In genomic region chr17:12731839-12732238, GRCh38 we compare ENCODE assay signal across 21 cellular contexts. TPM values are rescaled to one million over a fixed set of nuclear protein-coding genes. Genes with fewer than 3 reads are reported as not detected.
DNase-seq lines count a peak whose midpoint lies in the region; ATAC-seq and TF ChIP-seq lines count a peak whose summit lies in the region.
"Had no signal": no experiment of that assay in that cellular context is flagged by ENCODE, and none has a peak within 500 bp of the region (broad histone marks: within the 10 kb centered on the region; RNA-seq: fewer than 3 reads in every experiment).

No MANE protein-coding gene starts in this region.

- peak overlapping the region; percentile 76 for H4K8ac ChIP-seq in trophoblast cell (ENCODE audit: low read depth, low read length)

- TF ChIP-seq CTCF in uterus (IDR thresholded peaks at IDR 0.05), result no peak

- H3K4me3 ChIP-seq in trophoblast cell (ENCODE audit: low read depth, low read length), result no peak overlapping the region
- H3K4me3 ChIP-seq in uterus, result no peak overlapping the region
- H3K4me3 ChIP-seq: GM12878, tibial nerve had no signal

- DNase-seq in Right ventricle myocardium inferior (ENCODE audit: missing footprints) (no peak), cardiac septum (ENCODE audit: low spot score) (no peak), left cardiac atrium (peak; percentile 63), trophoblast cell (no peak), AG20443 (ENCODE audit: low spot score) (no peak), uterus (no peak), medulla oblongata (ENCODE audit: extremely low spot score) (no peak)
- no peak for DNase-seq in activated naive CD4-positive, alpha-beta T cell treated with anti-CD3 and anti-CD28 coated beads, Interleukin-2, amount 50 U/mL, for 72 hours (ENCODE audit: low spot score in 2 of 2)
- DNase-seq: activated CD4-positive, alpha-beta T cell treated with anti-CD3 and anti-CD28 coated beads, Interleukin-2, amount 10 ng/mL, durations not matched to agents 24 days and 14 days; activated T-cell treated with anti-CD3 and anti-CD28 coated beads, Interleukin-2, amount 50 U/mL, for 4 hours; brain microvascular endothelial cell; DND-41; NCI-H1694 treated with DMSO at 0.1 percent for 48 hours; NCI-H2171; NCI-H69; nucleus accumbens; stimulated activated naive CD8-positive, alpha-beta T cell treated with anti-CD3 and anti-CD28 coated beads, Interleukin-15, Interleukin-2, amounts not matched to agents 100 U/mL and 50 U/mL, for 24 hours; WERI-Rb-1 had no signal

- H3K14ac ChIP-seq in trophoblast cell (ENCODE audit: low read length), result peak overlapping the region; percentile 90

- peak overlapping the region; percentile 96 for H2BK5ac ChIP-seq in trophoblast cell (ENCODE audit: low read depth, low read length, poor library complexity)

- peak overlapping the region; percentile 81 for H3K4ac ChIP-seq in trophoblast cell (ENCODE audit: low read depth, low read length)

- H4K91ac ChIP-seq in trophoblast cell (ENCODE audit: low read depth, low read length), result peak overlapping the region; percentile 98

- intact Hi-C loops in Right ventricle myocardium inferior (cut with DNase I), result loop anchor here (2.0 to 10.0 kb wide), 2 partner anchors 63 to 547 kb away; no protein-coding TSS in a partner anchor
- intact Hi-C loops in cardiac septum (cut with DNase I), result loop anchor here (2.0 to 10.0 kb wide), 2 partner anchors 61 to 367 kb away; no protein-coding TSS in a partner anchor
- intact Hi-C loops in left cardiac atrium (cut with DNase I), result loop anchor here (5.0 to 10.0 kb wide), 2 partner anchors 47 to 50 kb away; no protein-coding TSS in a partner anchor
- intact Hi-C loops in uterus (cut with DNase I; ENCODE audit: low total_unique reads), result no loop called here

- H3K36me3 Mint-ChIP-seq in activated naive CD4-positive, alpha-beta T cell treated with anti-CD3 and anti-CD28 coated beads, Interleukin-2, amount 50 U/mL, for 72 hours, result peaks cover 0 to 10% of the 10 kb centered on the region in 2 donors

- H3K23ac ChIP-seq in trophoblast cell (ENCODE audit: low read length), result no peak overlapping the region

- peak overlapping the region; percentile 40 for H4K12ac ChIP-seq in trophoblast cell (ENCODE audit: low read depth, low read length)

- ATAC-seq in Right ventricle myocardium inferior (peak; percentile 65), left cardiac atrium (peak; percentile 41 to 64)
- ATAC-seq in activated naive CD4-positive, alpha-beta T cell treated with anti-CD3 and anti-CD28 coated beads, Interleukin-2, amount 50 U/mL, for 72 hours, result no peak
- ATAC-seq: activated T-cell treated with anti-CD3 and anti-CD28 coated beads, Interleukin-2, amount 50 U/mL, for 4 hours; GM12878; stimulated activated naive CD8-positive, alpha-beta T cell treated with anti-CD3 and anti-CD28 coated beads, Interleukin-15, Interleukin-2, amounts not matched to agents 100 U/mL and 50 U/mL, for 24 hours had no signal

- H3K79me2 ChIP-seq in trophoblast cell (ENCODE audit: control insufficient read depth, insufficient read depth, low read length, poor library complexity), result peaks cover 3% of the 10 kb centered on the region

- peak overlapping the region; percentile 64 for H3K18ac ChIP-seq in trophoblast cell (ENCODE audit: low read length)

- H2AK5ac ChIP-seq in trophoblast cell (ENCODE audit: low read length), result peak overlapping the region; percentile 57

- H3K4me1 ChIP-seq in trophoblast cell (ENCODE audit: control insufficient read depth in 1 of 2, insufficient read depth in 2 of 2, low read length in 2 of 2) (peaks cover 27 to 34% of the 10 kb centered on the region in 2 experiments), uterus (no peaks in the 10 kb centered on the region)

- peaks cover 5 to 18% of the 10 kb centered on the region in 2 donors for H3K9me3 Mint-ChIP-seq in activated naive CD4-positive, alpha-beta T cell treated with anti-CD3 and anti-CD28 coated beads, Interleukin-2, amount 50 U/mL, for 72 hours
- H3K9me3 Mint-ChIP-seq: activated T-cell treated with anti-CD3 and anti-CD28 coated beads, Interleukin-2, amount 50 U/mL, for 4 hours had no signal

- H3K9me3 ChIP-seq in trophoblast cell (ENCODE audit: insufficient read depth, low read depth, low read length) (no peaks in the 10 kb centered on the region), uterus (no peaks in the 10 kb centered on the region)
- H3K9me3 ChIP-seq: tibial nerve had no signal

- peak overlapping the region; percentile 97 for H2BK120ac ChIP-seq in trophoblast cell (ENCODE audit: insufficient read depth, low read length, poor library complexity)

- H3K27ac ChIP-seq in trophoblast cell (ENCODE audit: low read depth, low read length) (peak overlapping the region; percentile 97), uterus (no peak overlapping the region)
- H3K27ac ChIP-seq: tibial nerve, WERI-Rb-1 had no signal

- peak overlapping the region; percentile 37 for H2AFZ ChIP-seq in trophoblast cell (ENCODE audit: insufficient read depth, low read length, poor library complexity)

- WGBS in trophoblast cell (ENCODE audit: extremely low coverage, insufficient coverage, insufficient read length), result no CpG with 5 or more reads among the region's 8 CpGs

- no peak overlapping the region for H3K27ac Mint-ChIP-seq in activated naive CD4-positive, alpha-beta T cell treated with anti-CD3 and anti-CD28 coated beads, Interleukin-2, amount 50 U/mL, for 72 hours
- H3K27ac Mint-ChIP-seq: activated CD4-positive, alpha-beta T cell treated with anti-CD3 and anti-CD28 coated beads, Interleukin-2, amount 10 ng/mL, durations not matched to agents 24 days and 14 days; B cell had no signal

- H3K4me2 ChIP-seq in trophoblast cell (ENCODE audit: low read length), result peak overlapping the region; percentile 55

- peak overlapping the region; percentile 94 for H2BK12ac ChIP-seq in trophoblast cell (ENCODE audit: low read length)

- no peak overlapping the region for H3K9ac ChIP-seq in trophoblast cell (ENCODE audit: low read length)

- H3K36me3 ChIP-seq in trophoblast cell (ENCODE audit: control insufficient read depth in 1 of 2, insufficient read depth in 2 of 2, low read length in 2 of 2) (peaks cover 0 to 4% of the 10 kb centered on the region in 2 experiments), uterus (no peaks in the 10 kb centered on the region)
- H3K36me3 ChIP-seq: brain microvascular endothelial cell, tibial nerve, WERI-Rb-1 had no signal

- no peak for TF ChIP-seq POLR2A in uterus (IDR thresholded peaks at IDR 0.05)

- H3K27me3 ChIP-seq in trophoblast cell (ENCODE audit: insufficient read depth, low read length) (no peaks in the 10 kb centered on the region), uterus (no peaks in the 10 kb centered on the region)
- H3K27me3 ChIP-seq: brain microvascular endothelial cell, tibial nerve had no signal

- H3K79me1 ChIP-seq in trophoblast cell (ENCODE audit: low read length), result peaks cover 32% of the 10 kb centered on the region

RNA-seq across cellular contexts. Expression of gene ARHGAP44, which starts 57.5 kb away (rescaled TPM):
- total RNA-seq in Right ventricle myocardium inferior (8.6 TPM), cardiac septum (8.3 TPM), left cardiac atrium (10 to 100 TPM in 1 of 2 donors, 1 to 10 TPM in 1; 7.7 to 10.8 TPM), uterus (10 to 100 TPM in 2 of 4 donors, 1 to 10 TPM in 2; 2.6 to 19.1 (median 13.2) TPM)
- polyA plus RNA-seq in trophoblast cell (2013), result 3.9 and 4.3 TPM in 2 replicates
- under 1 TPM in 1 of 2 donors, not detected in 1; 0.21 TPM for total RNA-seq in activated naive CD4-positive, alpha-beta T cell treated with anti-CD3 and anti-CD28 coated beads, Interleukin-2, amount 50 U/mL, for 72 hours

Comparison
In these comparisons a context has a peak if more than half of its experiments do, and no peak if none do; other contexts are left out.
1. ATAC-seq: peak in Right ventricle myocardium inferior (single experiment) and left cardiac atrium (2 of 2); none in activated naive CD4-positive, alpha-beta T cell treated with anti-CD3 and anti-CD28 coated beads, Interleukin-2, amount 50 U/mL, for 72 hours (0 of 2).